In genomic region chr22:49677495-49677889, GRCh38 we compare ENCODE assay signal across 20 cellular contexts.
DNase-seq lines count a peak whose midpoint lies in the region; ATAC-seq and TF ChIP-seq lines count a peak whose summit lies in the region.
"Had no signal": no experiment of that assay in that cellular context is flagged by ENCODE, and none has a peak within 500 bp of the region (broad histone marks: within the 10 kb centered on the region; RNA-seq: fewer than 3 reads in every experiment).

No MANE protein-coding gene starts in this region.

- DNase-seq in activated CD8-positive, alpha-beta memory T cell treated with anti-CD3 and anti-CD28 coated beads, Interleukin-2, amount 10 ng/mL, durations not matched to agents 7 days and 5 days = peak; percentile 32
- no peak for DNase-seq in activated CD8-positive, alpha-beta memory T cell treated with anti-CD3 and anti-CD28 coated beads, Interleukin-2, amount 50 U/mL, for 4 hours
- DNase-seq in ecto neural progenitor cell (ENCODE audit: low spot score) (peak; percentile 41), omental fat pad (ENCODE audit: low spot score) (peak; percentile 14), suprapubic skin (ENCODE audit: low spot score in 2 of 2) (peak; percentile 42 to 75), COLO829 (ENCODE audit: low spot score) (no peak)
- DNase-seq: AML-193, DMS 273 treated with DMSO at 0.1 percent for 48 hours, DND-41, KG1, NCI-H187, NCI-H2227 treated with DMSO at 0.1 percent for 48 hours, NCI-H510A treated with DMSO at 0.1 percent for 48 hours, NCI-H774, OCI-M1 had no signal

- no peaks in the 10 kb centered on the region for H3K4me1 ChIP-seq in suprapubic skin
- H3K4me1 ChIP-seq: HAP-1 had no signal

- no peak for TF ChIP-seq EP300 in suprapubic skin (IDR thresholded peaks at IDR 0.05)

- TF ChIP-seq CTCF in omental fat pad (IDR thresholded peaks at IDR 0.05) (no peak), suprapubic skin (IDR thresholded peaks at IDR 0.05) (no peak)

- H3K9me3 ChIP-seq in suprapubic skin = no peaks in the 10 kb centered on the region
- H3K9me3 ChIP-seq: HAP-1 had no signal

- peaks cover 30% of the 10 kb centered on the region for H3K27me3 Mint-ChIP-seq in activated CD8-positive, alpha-beta memory T cell treated with anti-CD3 and anti-CD28 coated beads, Interleukin-2, amount 10 ng/mL, durations not matched to agents 7 days and 5 days

- no peak overlapping the region for H3K4me3 ChIP-seq in suprapubic skin
- H3K4me3 ChIP-seq: HAP-1 had no signal

- H3K4me1 Mint-ChIP-seq in activated CD8-positive, alpha-beta memory T cell treated with anti-CD3 and anti-CD28 coated beads, Interleukin-2, amount 10 ng/mL, durations not matched to agents 7 days and 5 days = no peaks in the 10 kb centered on the region

- H3K36me3 Mint-ChIP-seq in activated CD8-positive, alpha-beta memory T cell treated with anti-CD3 and anti-CD28 coated beads, Interleukin-2, amount 10 ng/mL, durations not matched to agents 7 days and 5 days = no peaks in the 10 kb centered on the region

- ATAC-seq in activated CD8-positive, alpha-beta memory T cell treated with anti-CD3 and anti-CD28 coated beads, Interleukin-2, amount 10 ng/mL, durations not matched to agents 7 days and 5 days = no peak
- ATAC-seq in omental fat pad (ENCODE audit: low FRiP score) (no peak), HG02759 (IDR thresholded peaks at IDR 0.05; ENCODE audit: unreplicated experiment) (no peak), GM18870 (IDR thresholded peaks at IDR 0.05; ENCODE audit: unreplicated experiment) (no peak)

- WGBS in suprapubic skin = 82% methylated on average over 3 of the region's 18 CpGs

- H3K27ac ChIP-seq in suprapubic skin = no peak overlapping the region
- H3K27ac ChIP-seq: 22Rv1, C4-2B had no signal

- no peaks in the 10 kb centered on the region for H3K36me3 ChIP-seq in suprapubic skin
- H3K36me3 ChIP-seq: HAP-1 had no signal

- no peak for TF ChIP-seq POLR2A in suprapubic skin (IDR thresholded peaks at IDR 0.05)

- no peak overlapping the region for H3K4me3 Mint-ChIP-seq in activated CD8-positive, alpha-beta memory T cell treated with anti-CD3 and anti-CD28 coated beads, Interleukin-2, amount 10 ng/mL, durations not matched to agents 7 days and 5 days

- H3K9me3 Mint-ChIP-seq in activated CD8-positive, alpha-beta memory T cell treated with anti-CD3 and anti-CD28 coated beads, Interleukin-2, amount 10 ng/mL, durations not matched to agents 7 days and 5 days (ENCODE audit: low read depth) = no peaks in the 10 kb centered on the region

- no peak overlapping the region for H3K27ac Mint-ChIP-seq in activated CD8-positive, alpha-beta memory T cell treated with anti-CD3 and anti-CD28 coated beads, Interleukin-2, amount 10 ng/mL, durations not matched to agents 7 days and 5 days

- CTCF ChIA-PET in activated CD8-positive, alpha-beta memory T cell treated with anti-CD3 and anti-CD28 coated beads, Interleukin-2, amount 10 ng/mL, durations not matched to agents 7 days and 5 days (lab: Charles Lee) = no interaction called here

- H3K27me3 ChIP-seq in suprapubic skin = peaks cover 54% of the 10 kb centered on the region

Comparison
In these comparisons a context has a peak if more than half of its experiments do, and no peak if none do; other contexts are left out.
1. DNase-seq: peak in activated CD8-positive, alpha-beta memory T cell treated with anti-CD3 and anti-CD28 coated beads, Interleukin-2, amount 10 ng/mL, durations not matched to agents 7 days and 5 days (single experiment), ecto neural progenitor cell (single experiment), omental fat pad (single experiment) and suprapubic skin (2 of 2); none in activated CD8-positive, alpha-beta memory T cell treated with anti-CD3 and anti-CD28 coated beads, Interleukin-2, amount 50 U/mL, for 4 hours (single experiment) and COLO829 (single experiment).